In the genomic region with DNA sequence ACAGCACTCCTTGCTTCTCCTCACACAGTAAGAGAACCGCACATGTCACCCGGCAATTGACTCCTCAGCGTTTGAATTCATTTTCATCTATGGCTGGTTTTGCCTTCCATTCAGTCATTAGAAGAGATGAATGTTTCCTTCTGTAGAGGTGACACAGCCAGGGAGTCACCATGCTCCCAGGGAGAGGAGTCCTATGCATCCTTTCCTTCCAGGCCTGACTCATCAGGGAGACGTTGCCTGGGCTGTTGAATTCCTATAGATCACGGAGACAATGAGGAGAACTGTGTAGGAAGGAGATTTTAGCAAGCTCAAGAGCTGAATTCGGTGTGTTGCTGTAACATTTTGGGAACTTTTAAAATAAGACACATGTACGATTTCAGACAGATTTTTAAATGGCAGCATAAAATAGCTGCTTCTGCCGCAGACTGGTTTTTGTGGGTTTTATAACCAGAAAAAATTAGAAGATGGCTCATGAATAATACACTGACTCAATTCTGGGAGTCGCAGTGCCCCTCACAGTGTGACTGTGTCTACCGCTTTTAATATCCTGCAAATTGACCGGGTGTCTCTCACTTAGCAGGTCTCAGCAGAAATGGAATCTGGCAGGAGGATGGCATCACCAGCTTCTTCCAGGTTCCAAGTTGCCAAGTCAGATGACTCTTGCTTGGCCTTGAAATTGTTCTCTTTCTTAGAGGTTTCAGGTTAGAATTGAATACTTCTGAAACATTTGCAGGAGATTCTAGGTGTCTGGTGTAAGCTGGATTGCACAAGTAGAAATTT, we compare ENCODE assay signal across 1 cellular context.
TF ChIP-seq lines count a peak whose summit lies in the region.

No MANE protein-coding gene starts in this region.

TF ChIP-seq in SK-N-SH, 30 proteins besides CTCF, POLR2A, EP300 and RAD21 (continued from another document):
- TF ChIP-seq, protein P1, sequence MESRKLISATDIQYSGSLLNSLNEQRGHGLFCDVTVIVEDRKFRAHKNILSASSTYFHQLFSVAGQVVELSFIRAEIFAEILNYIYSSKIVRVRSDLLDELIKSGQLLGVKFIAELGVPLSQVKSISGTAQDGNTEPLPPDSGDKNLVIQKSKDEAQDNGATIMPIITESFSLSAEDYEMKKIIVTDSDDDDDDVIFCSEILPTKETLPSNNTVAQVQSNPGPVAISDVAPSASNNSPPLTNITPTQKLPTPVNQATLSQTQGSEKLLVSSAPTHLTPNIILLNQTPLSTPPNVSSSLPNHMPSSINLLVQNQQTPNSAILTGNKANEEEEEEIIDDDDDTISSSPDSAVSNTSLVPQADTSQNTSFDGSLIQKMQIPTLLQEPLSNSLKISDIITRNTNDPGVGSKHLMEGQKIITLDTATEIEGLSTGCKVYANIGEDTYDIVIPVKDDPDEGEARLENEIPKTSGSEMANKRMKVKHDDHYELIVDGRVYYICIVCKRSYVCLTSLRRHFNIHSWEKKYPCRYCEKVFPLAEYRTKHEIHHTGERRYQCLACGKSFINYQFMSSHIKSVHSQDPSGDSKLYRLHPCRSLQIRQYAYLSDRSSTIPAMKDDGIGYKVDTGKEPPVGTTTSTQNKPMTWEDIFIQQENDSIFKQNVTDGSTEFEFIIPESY (IDR thresholded peaks at IDR 0.05; ENCODE audit: borderline replicate concordance, low read depth), result no peak
- TF ChIP-seq NRF1 (IDR thresholded peaks at IDR 0.05; ENCODE audit: low read depth, low read length) (no peak), GABPA (IDR thresholded peaks at IDR 0.05; ENCODE audit: low read depth) (no peak), SMC3 (IDR thresholded peaks at IDR 0.05; ENCODE audit: low read depth, low read length) (no peak), ELF1 (IDR thresholded peaks at IDR 0.05) (no peak), FOSL2 (IDR thresholded peaks at IDR 0.05; ENCODE audit: borderline replicate concordance, low read depth) (peak; percentile 65; the same call in 1 of the 2 replicates), POLR2AphosphoS5 (IDR thresholded peaks at IDR 0.05; ENCODE audit: low read depth, low read length) (no peak), REST (IDR thresholded peaks at IDR 0.05; ENCODE audit: low read depth, low read length) (no peak), RXRA (IDR thresholded peaks at IDR 0.05; ENCODE audit: borderline replicate concordance, low read depth) (no peak), NFIC (IDR thresholded peaks at IDR 0.05; ENCODE audit: borderline replicate concordance) (peak; percentile 20; the same call in 1 of the 2 replicates), MXI1 (IDR thresholded peaks at IDR 0.05; ENCODE audit: low read depth, low read length) (no peak), CHD2 (IDR thresholded peaks at IDR 0.05; ENCODE audit: low read length, partially characterized antibody) (no peak), TCF12 (IDR thresholded peaks at IDR 0.05) (peak; percentile 37; the same call in 1 of the 2 replicates), MEF2A (IDR thresholded peaks at IDR 0.05; ENCODE audit: borderline replicate concordance, low read depth) (no peak), FOXM1 (IDR thresholded peaks at IDR 0.05; ENCODE audit: low read depth) (no peak), YY1 (IDR thresholded peaks at IDR 0.05; ENCODE audit: low read depth) (no peak), TAF1 (IDR thresholded peaks at IDR 0.05; ENCODE audit: borderline replicate concordance, low read depth, low read length) (no peak), EZH2phosphoT487 (IDR thresholded peaks at IDR 0.05; ENCODE audit: borderline replicate concordance, low read depth) (no peak), GATA2 (CRISPR knock-in tag; IDR thresholded peaks at IDR 0.05) (no peak), JUND (IDR thresholded peaks at IDR 0.05) (peak; percentile 40; the same call in 1 of the 2 replicates), SIN3A (IDR thresholded peaks at IDR 0.05; ENCODE audit: borderline replicate concordance, low read depth, low read length) (no peak)
- TF ChIP-seq, protein P2, sequence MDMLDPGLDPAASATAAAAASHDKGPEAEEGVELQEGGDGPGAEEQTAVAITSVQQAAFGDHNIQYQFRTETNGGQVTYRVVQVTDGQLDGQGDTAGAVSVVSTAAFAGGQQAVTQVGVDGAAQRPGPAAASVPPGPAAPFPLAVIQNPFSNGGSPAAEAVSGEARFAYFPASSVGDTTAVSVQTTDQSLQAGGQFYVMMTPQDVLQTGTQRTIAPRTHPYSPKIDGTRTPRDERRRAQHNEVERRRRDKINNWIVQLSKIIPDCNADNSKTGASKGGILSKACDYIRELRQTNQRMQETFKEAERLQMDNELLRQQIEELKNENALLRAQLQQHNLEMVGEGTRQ (IDR thresholded peaks at IDR 0.05; ENCODE audit: borderline replicate concordance, low read depth, low read length), result no peak
